Comparison of ENCODE assay signal across 16 cellular contexts in genomic region chr9:108484468-108484867, GRCh38.
"Had no signal": no experiment of that assay in that cellular context is flagged by ENCODE, and none has a peak within 500 bp of the region (broad histone marks: within the 10 kb centered on the region; RNA-seq: fewer than 3 reads in every experiment).

No MANE protein-coding gene starts in this region.

- H3K27me3 ChIP-seq: colonic mucosa, gastrocnemius medialis, heart right ventricle, right atrium auricular region, sigmoid colon, testis, tibial nerve had no signal

- H3K27ac ChIP-seq: colonic mucosa, gastrocnemius medialis, heart right ventricle, right atrium auricular region, sigmoid colon, testis, tibial nerve had no signal

- DNase-seq: colonic mucosa; dermis blood vessel endothelial cell; gastrocnemius medialis; heart right ventricle; hypothalamus; natural killer cell; sigmoid colon; stimulated activated CD4-positive, alpha-beta T cell treated with anti-CD3 and anti-CD28 coated beads, Interleukin-2, amount 100 ng/mL, for 24 hours; stimulated activated CD4-positive, alpha-beta T cell treated with anti-CD3 and anti-CD28 coated beads, Interleukin-4, amount 100 ng/mL, for 4 hours; stimulated activated naive B cell treated with anti-CD40 and anti-IgM and Interleukin-4, amounts not matched to agents 10 μg/mL and 1 μg/mL and 100 μg/mL, for 72 hours; stimulated activated naive CD8-positive, alpha-beta T cell treated with anti-CD3 and anti-CD28 coated beads, Interleukin-15, amount 100 ng/mL, for 72 hours; testis had no signal

- H3K4me3 ChIP-seq: colonic mucosa, gastrocnemius medialis, heart right ventricle, right atrium auricular region, sigmoid colon, skin epidermis, testis, tibial nerve had no signal

- H3K4me1 ChIP-seq: colonic mucosa, heart right ventricle, right atrium auricular region, testis, tibial nerve had no signal

- H3K9me3 ChIP-seq: colonic mucosa, gastrocnemius medialis, right atrium auricular region, sigmoid colon, testis had no signal

- H3K36me3 ChIP-seq: colonic mucosa, gastrocnemius medialis, heart right ventricle, right atrium auricular region, sigmoid colon, tibial nerve had no signal

- FAIRE-seq: islet of Langerhans had no signal
